8 cellular contexts compared by ENCODE assay signal in the genomic region with DNA sequence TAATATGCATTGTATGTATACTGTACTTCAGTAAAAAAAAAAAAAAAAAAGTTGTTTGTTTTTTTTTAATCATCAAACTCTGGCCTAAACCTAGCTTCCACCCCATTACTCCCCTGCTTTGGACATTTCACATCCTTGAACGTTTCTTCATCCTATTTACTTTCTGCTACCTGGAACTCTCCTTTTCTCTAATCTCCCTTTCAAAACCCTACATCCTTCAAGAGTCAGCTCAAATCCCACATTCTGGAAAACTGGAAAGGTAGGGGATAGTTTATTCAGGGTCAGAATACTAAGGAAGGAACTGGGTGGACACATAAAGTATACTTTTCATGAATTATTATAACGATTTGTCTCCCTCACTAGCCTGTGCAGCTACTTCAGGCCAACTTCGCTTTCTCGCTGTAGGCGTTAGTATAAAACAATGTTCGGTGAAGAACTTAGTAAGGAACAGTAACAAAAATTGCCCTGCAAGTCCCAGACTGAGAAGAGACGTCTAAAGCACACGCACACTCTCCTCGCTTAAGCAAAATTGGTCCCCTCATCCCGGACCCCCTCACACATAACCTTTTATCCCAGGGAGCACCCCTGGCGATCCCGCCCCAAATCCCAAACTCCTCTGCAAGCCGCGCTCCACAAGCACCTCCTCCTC.
DNase-seq lines count a peak whose midpoint lies in the region; ATAC-seq and TF ChIP-seq lines count a peak whose summit lies in the region.

No MANE protein-coding gene starts in this region.

- DNase-seq in NCI-H510A treated with DMSO at 0.1 percent for 48 hours (lab: John Stamatoyannopoulos, UW) (peak; percentile 68), NCI-H510A (lab: John Stamatoyannopoulos, UW) (no peak)
- DNase-seq in stimulated activated effector memory CD8-positive, alpha-beta T cell treated with anti-CD3 and anti-CD28 coated beads, Interleukin-12 subunit alpha, Interleukin-12 subunit beta, amount 100 ng/mL, for 72 hours (ENCODE audit: low spot score in 2 of 2) = no peak

- no peak for ATAC-seq in stimulated activated effector memory CD8-positive, alpha-beta T cell treated with anti-CD3 and anti-CD28 coated beads, Interleukin-12 subunit alpha, Interleukin-12 subunit beta, amount 100 ng/mL, for 72 hours
- ATAC-seq in HG03196 (IDR thresholded peaks at IDR 0.05; ENCODE audit: unreplicated experiment) (no peak), GM18861 (IDR thresholded peaks at IDR 0.05; ENCODE audit: unreplicated experiment) (no peak), GM19463 (IDR thresholded peaks at IDR 0.05; ENCODE audit: unreplicated experiment) (no peak)

- H3K4me3 ChIP-seq in WI38 (ENCODE audit: low read depth, low read length) (peak overlapping the region; percentile 76), iPS-11a (ENCODE audit: low read depth, low read length) (peak overlapping the region; percentile 91)

- H3K9me3 Mint-ChIP-seq in stimulated activated effector memory CD8-positive, alpha-beta T cell treated with anti-CD3 and anti-CD28 coated beads, Interleukin-12 subunit alpha, Interleukin-12 subunit beta, amount 100 ng/mL, for 72 hours = no peaks in the 10 kb centered on the region

- H3K27ac Mint-ChIP-seq in stimulated activated effector memory CD8-positive, alpha-beta T cell treated with anti-CD3 and anti-CD28 coated beads, Interleukin-12 subunit alpha, Interleukin-12 subunit beta, amount 100 ng/mL, for 72 hours = peak overlapping the region; percentile 95

- no peaks in the 10 kb centered on the region for H3K36me3 Mint-ChIP-seq in stimulated activated effector memory CD8-positive, alpha-beta T cell treated with anti-CD3 and anti-CD28 coated beads, Interleukin-12 subunit alpha, Interleukin-12 subunit beta, amount 100 ng/mL, for 72 hours

- TF ChIP-seq CTCF in WI38 (IDR thresholded peaks at IDR 0.05; ENCODE audit: low read depth, low read length) = no peak

- peak overlapping the region; percentile 92 for H3K4me3 Mint-ChIP-seq in stimulated activated effector memory CD8-positive, alpha-beta T cell treated with anti-CD3 and anti-CD28 coated beads, Interleukin-12 subunit alpha, Interleukin-12 subunit beta, amount 100 ng/mL, for 72 hours

- peaks cover 25% of the 10 kb centered on the region for H3K4me1 Mint-ChIP-seq in stimulated activated effector memory CD8-positive, alpha-beta T cell treated with anti-CD3 and anti-CD28 coated beads, Interleukin-12 subunit alpha, Interleukin-12 subunit beta, amount 100 ng/mL, for 72 hours
